Comparison of ENCODE assay signal across 8 cellular contexts in genomic region chr19:46704379-46705076, GRCh38. TPM values are rescaled to one million over a fixed set of nuclear protein-coding genes. Genes with fewer than 3 reads are reported as not detected.
DNase-seq lines count a peak whose midpoint lies in the region; ATAC-seq, FAIRE-seq and TF ChIP-seq lines count a peak whose summit lies in the region.

No MANE protein-coding gene starts in this region.

- peaks cover 21% of the 10 kb centered on the region for H3K36me3 ChIP-seq in bronchial epithelial cell (ENCODE audit: control insufficient read depth, insufficient read depth, low read length)
- H3K36me3 ChIP-seq in lower lobe of right lung = peaks cover 86% of the 10 kb centered on the region

- FAIRE-seq in bronchial epithelial cell (lab: Jason Lieb, UNC) = no peak

- DNase-seq in Daoy (ENCODE audit: low read depth) = peak; percentile 67
- peak; percentile 94 for DNase-seq in activated CD4-positive, CD25-positive, alpha-beta regulatory T cell treated with anti-CD3 and anti-CD28 coated beads, Interleukin-2, amount 50 U/mL, for 72 hours
- peak; percentile 24 for DNase-seq in bronchial epithelial cell (ENCODE audit: low read depth)
- peak; percentile 88 for DNase-seq in lower lobe of right lung
- DNase-seq in stimulated activated CD8-positive, alpha-beta memory T cell treated with anti-CD3 and anti-CD28 coated beads, Interleukin-15, amount 100 ng/mL, for 4 hours (ENCODE audit: low read depth in 2 of 2) = peak; percentile 54 to 70
- no peak for DNase-seq in dedifferentiated amniotic fluid mesenchymal stem cell (ENCODE audit: extremely low spot score)

- TF ChIP-seq CTCF in LNCAP (IDR thresholded peaks at IDR 0.05) (peak; percentile 76), bronchial epithelial cell (IDR thresholded peaks at IDR 0.05; ENCODE audit: insufficient read depth, low read length, severe bottlenecking) (peak; percentile 99), lower lobe of right lung (IDR thresholded peaks at IDR 0.05) (peak; percentile 95)

- ATAC-seq in lower lobe of right lung (peak; percentile 86 to 91), HG03039 (IDR thresholded peaks at IDR 0.05; ENCODE audit: unreplicated experiment) (no peak)

- no peaks in the 10 kb centered on the region for H3K27me3 ChIP-seq in bronchial epithelial cell (ENCODE audit: control insufficient read depth, insufficient read depth, low read length)
- H3K27me3 ChIP-seq in lower lobe of right lung (ENCODE audit: low read depth) = no peaks in the 10 kb centered on the region

- H3K4me3 ChIP-seq in bronchial epithelial cell (ENCODE audit: low read depth, low read length) = no peak overlapping the region
- H3K4me3 ChIP-seq in lower lobe of right lung = no peak overlapping the region

- intact Hi-C loops in lower lobe of right lung (cut with DNase I) = no loop called here

- H3K4me1 ChIP-seq in lower lobe of right lung = no peaks in the 10 kb centered on the region

- no peak overlapping the region for H3K27ac ChIP-seq in lower lobe of right lung

- no peaks in the 10 kb centered on the region for H3K9me3 ChIP-seq in lower lobe of right lung

RNA-seq across cellular contexts. Expression of gene PRKD2, which starts 12.4 kb away (rescaled TPM):
- total RNA-seq in Daoy (2014; rRNA removed; shearing (Covaris generic)) = 15.3 and 22.9 TPM in 2 replicates
- total RNA-seq in bronchial epithelial cell (18.8 and 24.5 TPM in 2 replicates), lower lobe of right lung (45.0 TPM)

RNA-seq across cellular contexts. Expression of gene FKRP, which starts 41.3 kb away (rescaled TPM):
- 20.0 and 23.1 TPM in 2 replicates for total RNA-seq in Daoy (2014; rRNA removed; shearing (Covaris generic))
- total RNA-seq in bronchial epithelial cell (5.8 and 9.9 TPM in 2 replicates), lower lobe of right lung (13.2 TPM)

RNA-seq across cellular contexts. Expression of gene STRN4, which starts 41.7 kb away (rescaled TPM):
- 67.1 and 106 TPM in 2 replicates for total RNA-seq in Daoy (2014; rRNA removed; shearing (Covaris generic))
- total RNA-seq in bronchial epithelial cell (60.3 and 90.6 TPM in 2 replicates), lower lobe of right lung (69.1 TPM)

RNA-seq across cellular contexts. Expression of gene DACT3, which starts 43.5 kb away (rescaled TPM):
- total RNA-seq in Daoy (2014; rRNA removed; shearing (Covaris generic)) = 0.30 and 0.91 TPM in 2 replicates
- total RNA-seq in bronchial epithelial cell = under 0.01 and 0.13 TPM in 2 replicates
- total RNA-seq in lower lobe of right lung = 4.9 TPM
